ENCODE assay signal across 1 cellular context in the genomic region with DNA sequence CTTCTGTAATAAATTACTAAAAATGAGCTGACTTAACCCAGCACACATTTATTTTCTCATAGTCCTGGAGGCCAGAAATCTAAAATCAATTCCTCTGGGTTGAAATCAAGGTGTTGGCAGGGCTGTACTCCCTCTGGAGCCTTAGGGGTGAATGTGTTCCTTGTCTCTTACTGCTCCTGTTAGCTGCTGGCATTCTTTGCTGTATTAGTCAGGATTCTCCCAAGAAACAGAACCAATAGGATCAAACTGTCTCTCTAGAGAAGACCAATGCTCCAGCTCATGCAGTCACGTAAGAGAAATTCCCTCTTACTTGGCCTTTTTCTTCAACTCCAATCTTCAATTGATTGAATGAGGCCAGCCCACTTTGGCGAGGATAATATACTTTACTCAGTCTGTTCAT.
TF ChIP-seq lines count a peak whose summit lies in the region.

No MANE protein-coding gene starts in this region.

TF ChIP-seq in SK-N-SH treated with all-trans-retinoic acid at 6 μM for 48 hours, 23 proteins besides CTCF, POLR2A, EP300 and RAD21 (continued from another document):
- TF ChIP-seq PPARA (CRISPR knock-in tag; IDR thresholded peaks at IDR 0.05; ENCODE audit: borderline replicate concordance), result no peak
- no peak for TF ChIP-seq ESRRG (CRISPR knock-in tag; IDR thresholded peaks at IDR 0.05)
